1 cellular context compared by ENCODE assay signal in the genomic region with DNA sequence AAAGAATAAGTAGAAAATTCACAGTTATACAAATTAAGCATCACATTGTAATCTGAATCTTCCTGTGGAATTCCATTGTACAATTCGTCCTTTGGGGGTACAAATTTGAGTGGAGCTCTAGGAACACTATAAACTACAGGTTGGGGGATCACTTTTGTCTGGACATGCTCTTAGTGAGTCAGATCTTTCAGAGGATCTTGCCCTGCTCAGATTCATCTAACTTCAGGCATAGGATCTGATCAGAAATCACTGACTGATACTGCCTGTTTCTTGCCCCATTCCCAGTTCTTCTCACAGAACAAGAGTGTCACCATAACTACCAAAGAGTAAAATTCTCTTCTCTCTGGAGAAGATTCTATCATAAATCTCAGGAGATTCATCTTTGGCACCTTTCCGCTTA.
TF ChIP-seq lines count a peak whose summit lies in the region.

No MANE protein-coding gene starts in this region.

TF ChIP-seq in WTC11, 78 proteins besides CTCF, POLR2A, EP300 and RAD21 (continued from another document):
- TF ChIP-seq, protein P1, sequence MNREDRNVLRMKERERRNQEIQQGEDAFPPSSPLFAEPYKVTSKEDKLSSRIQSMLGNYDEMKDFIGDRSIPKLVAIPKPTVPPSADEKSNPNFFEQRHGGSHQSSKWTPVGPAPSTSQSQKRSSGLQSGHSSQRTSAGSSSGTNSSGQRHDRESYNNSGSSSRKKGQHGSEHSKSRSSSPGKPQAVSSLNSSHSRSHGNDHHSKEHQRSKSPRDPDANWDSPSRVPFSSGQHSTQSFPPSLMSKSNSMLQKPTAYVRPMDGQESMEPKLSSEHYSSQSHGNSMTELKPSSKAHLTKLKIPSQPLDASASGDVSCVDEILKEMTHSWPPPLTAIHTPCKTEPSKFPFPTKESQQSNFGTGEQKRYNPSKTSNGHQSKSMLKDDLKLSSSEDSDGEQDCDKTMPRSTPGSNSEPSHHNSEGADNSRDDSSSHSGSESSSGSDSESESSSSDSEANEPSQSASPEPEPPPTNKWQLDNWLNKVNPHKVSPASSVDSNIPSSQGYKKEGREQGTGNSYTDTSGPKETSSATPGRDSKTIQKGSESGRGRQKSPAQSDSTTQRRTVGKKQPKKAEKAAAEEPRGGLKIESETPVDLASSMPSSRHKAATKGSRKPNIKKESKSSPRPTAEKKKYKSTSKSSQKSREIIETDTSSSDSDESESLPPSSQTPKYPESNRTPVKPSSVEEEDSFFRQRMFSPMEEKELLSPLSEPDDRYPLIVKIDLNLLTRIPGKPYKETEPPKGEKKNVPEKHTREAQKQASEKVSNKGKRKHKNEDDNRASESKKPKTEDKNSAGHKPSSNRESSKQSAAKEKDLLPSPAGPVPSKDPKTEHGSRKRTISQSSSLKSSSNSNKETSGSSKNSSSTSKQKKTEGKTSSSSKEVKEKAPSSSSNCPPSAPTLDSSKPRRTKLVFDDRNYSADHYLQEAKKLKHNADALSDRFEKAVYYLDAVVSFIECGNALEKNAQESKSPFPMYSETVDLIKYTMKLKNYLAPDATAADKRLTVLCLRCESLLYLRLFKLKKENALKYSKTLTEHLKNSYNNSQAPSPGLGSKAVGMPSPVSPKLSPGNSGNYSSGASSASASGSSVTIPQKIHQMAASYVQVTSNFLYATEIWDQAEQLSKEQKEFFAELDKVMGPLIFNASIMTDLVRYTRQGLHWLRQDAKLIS (CRISPR knock-in tag; IDR thresholded peaks at IDR 0.05; ENCODE audit: borderline replicate concordance): no peak
- TF ChIP-seq ATF3 (CRISPR knock-in tag; conservative IDR thresholded peaks at IDR 0.05) (no peak), HMGA2 (CRISPR knock-in tag; IDR thresholded peaks at IDR 0.05) (no peak), SMAD3 (CRISPR knock-in tag; IDR thresholded peaks at IDR 0.05; ENCODE audit: borderline replicate concordance) (no peak), ZSCAN18 (CRISPR knock-in tag; IDR thresholded peaks at IDR 0.05) (no peak), USF2 (CRISPR knock-in tag; IDR thresholded peaks at IDR 0.05) (no peak), RORB (CRISPR knock-in tag; IDR thresholded peaks at IDR 0.05) (no peak), TEAD4 (CRISPR knock-in tag; IDR thresholded peaks at IDR 0.05) (no peak), ZNF396 (CRISPR knock-in tag; IDR thresholded peaks at IDR 0.05; ENCODE audit: borderline replicate concordance) (no peak), SP1 (CRISPR knock-in tag; conservative IDR thresholded peaks at IDR 0.05) (no peak), ATF2 (CRISPR knock-in tag; IDR thresholded peaks at IDR 0.05; ENCODE audit: borderline replicate concordance, low read depth) (no peak)
- TF ChIP-seq, protein P2, sequence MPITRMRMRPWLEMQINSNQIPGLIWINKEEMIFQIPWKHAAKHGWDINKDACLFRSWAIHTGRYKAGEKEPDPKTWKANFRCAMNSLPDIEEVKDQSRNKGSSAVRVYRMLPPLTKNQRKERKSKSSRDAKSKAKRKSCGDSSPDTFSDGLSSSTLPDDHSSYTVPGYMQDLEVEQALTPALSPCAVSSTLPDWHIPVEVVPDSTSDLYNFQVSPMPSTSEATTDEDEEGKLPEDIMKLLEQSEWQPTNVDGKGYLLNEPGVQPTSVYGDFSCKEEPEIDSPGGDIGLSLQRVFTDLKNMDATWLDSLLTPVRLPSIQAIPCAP (CRISPR knock-in tag; IDR thresholded peaks at IDR 0.05): no peak
